Comparison of ENCODE assay signal across 8 cellular contexts in the genomic region with DNA sequence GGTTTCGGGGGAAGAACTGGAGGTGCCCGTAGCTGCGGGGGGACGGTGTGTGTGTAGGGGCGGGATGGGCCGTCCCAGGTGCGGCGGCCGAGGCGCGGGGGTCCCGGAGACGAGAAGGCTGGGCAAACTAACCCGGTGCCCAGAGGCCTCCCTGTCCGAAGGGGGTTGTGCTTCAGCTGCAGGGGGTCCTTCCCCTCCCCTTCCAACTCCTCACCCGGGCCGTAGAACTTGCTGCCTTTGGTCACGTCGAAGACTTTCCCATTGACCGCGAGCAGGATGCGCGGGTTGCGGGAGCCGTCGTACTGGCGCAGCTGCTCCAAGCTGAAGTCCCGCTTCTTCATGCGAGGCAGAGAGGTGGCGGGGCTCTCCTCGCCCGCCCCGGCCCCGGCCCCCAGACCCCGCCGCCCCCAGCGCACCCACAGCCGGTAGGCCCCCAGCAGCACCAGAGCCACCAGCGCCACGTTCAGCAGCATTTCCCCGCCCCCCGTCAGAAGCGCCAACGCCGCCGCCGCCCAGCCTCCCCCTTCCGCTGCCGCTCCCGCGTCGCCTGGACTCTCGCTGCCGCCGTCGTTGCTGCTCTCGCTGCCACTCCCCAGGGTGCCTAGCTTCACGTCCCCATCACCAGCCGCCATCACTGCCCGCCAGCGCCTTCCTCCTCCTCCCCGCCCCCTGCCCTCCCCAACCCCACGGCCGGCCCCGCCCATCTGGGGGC. TPM values are rescaled to one million over a fixed set of nuclear protein-coding genes. Genes with fewer than 3 reads are reported as not detected.
DNase-seq lines count a peak whose midpoint lies in the region; ATAC-seq and TF ChIP-seq lines count a peak whose summit lies in the region.

A gene with protein sequence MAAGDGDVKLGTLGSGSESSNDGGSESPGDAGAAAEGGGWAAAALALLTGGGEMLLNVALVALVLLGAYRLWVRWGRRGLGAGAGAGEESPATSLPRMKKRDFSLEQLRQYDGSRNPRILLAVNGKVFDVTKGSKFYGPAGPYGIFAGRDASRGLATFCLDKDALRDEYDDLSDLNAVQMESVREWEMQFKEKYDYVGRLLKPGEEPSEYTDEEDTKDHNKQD (minus strand): TSS at position 655 of the 712 bp plus-strand sequence. CDS start 23 bp downstream, at position 632.

- H3K4me3 ChIP-seq in AG04449 (ENCODE audit: low read depth, low read length) (peak within 1 kb of the TSS; percentile 79), mucosa of descending colon (peak within 1 kb of the TSS; percentile 83), transverse colon (peak within 1 kb of the TSS; percentile 67 to 98 (median 78))

- ATAC-seq in GM18505 (IDR thresholded peaks at IDR 0.05; ENCODE audit: unreplicated experiment): peak; percentile 10
- ATAC-seq in HG03175 (IDR thresholded peaks at IDR 0.05; ENCODE audit: unreplicated experiment): peak; percentile 2
- ATAC-seq in T-cell (replicated peaks in 1 of 4): no peak
- ATAC-seq in mucosa of descending colon: peak; percentile 2

- TF ChIP-seq POLR2A in GM18505 (IDR thresholded peaks at IDR 0.05; ENCODE audit: borderline replicate concordance, extremely low read depth, insufficient read depth, insufficient read length) (peak; percentile 6), transverse colon (IDR thresholded peaks at IDR 0.05) (peak; percentile 73)

- peak within 1 kb of the TSS; percentile 90 to 96 (median 92) for H3K27ac ChIP-seq in transverse colon

- intact Hi-C loops in mucosa of descending colon (cut with DNase I, micrococcal nuclease): no loop called here
- intact Hi-C loops in transverse colon (cut with DNase I; ENCODE audit: low total_unique reads): loop anchor here (10.0 kb wide), 1 partner anchor 267 kb away; no protein-coding TSS in a partner anchor

- H3K9me3 Mint-ChIP-seq in T-cell: no peaks in the 10 kb centered on the region

- 0 to 1% methylated on average over 2 to 26 of the region's 65 CpGs for WGBS in transverse colon (ENCODE audit: low coverage in 1 of 2), 2 donors

- H3K27me3 Mint-ChIP-seq in T-cell: no peaks in the 10 kb centered on the region

- POLR2A ChIA-PET in AG04449 (lab: Yijun Ruan, JAX): interaction anchor here (0.7 to 2.0 kb wide), 10 partner anchors 12 to 524 kb away, joined by 3 to 7 read pairs (median 5); a partner anchor contains a TSS
- POLR2A ChIA-PET in T-cell (lab: Charles Lee): interaction anchor here (0.9 to 1.0 kb wide), 3 partner anchors 525 to 807 kb away, joined by 3 to 4 read pairs (median 3); no protein-coding TSS in a partner anchor

- no peaks in the 10 kb centered on the region for H3K27me3 ChIP-seq in transverse colon

- DNase-seq in AG04449 (ENCODE audit: low read depth, low spot score): no peak
- peak in 4 of 34 experiments; percentile 3 to 5 (median 4) for DNase-seq in T-cell
- DNase-seq in mucosa of descending colon: peak in 2 of 3 donors; percentile 51 to 81
- DNase-seq in transverse colon: peak; percentile 53
- no peak for DNase-seq in NCI-H2196 treated with DMSO at 0.1 percent for 48 hours (lab: John Stamatoyannopoulos, UW; ENCODE audit: unreplicated experiment)

- TF ChIP-seq EP300 in transverse colon (IDR thresholded peaks at IDR 0.05; ENCODE audit: low read depth): no peak

- H3K36me3 ChIP-seq in mucosa of descending colon (ENCODE audit: low read depth) (peaks cover 5% of the 10 kb centered on the region), transverse colon (no peaks in the 10 kb centered on the region)

- peaks cover 10% of the 10 kb centered on the region for H3K36me3 Mint-ChIP-seq in T-cell

- TF ChIP-seq CTCF in AG04449 (IDR thresholded peaks at IDR 0.05; ENCODE audit: insufficient read depth, low read length, missing control alignments) (no peak), mucosa of descending colon (IDR thresholded peaks at IDR 0.05) (no peak), transverse colon (IDR thresholded peaks at IDR 0.05) (no peak)

- in situ Hi-C loops in endometrial microvascular endothelial cells (cut with HindIII; ENCODE audit: inconsistent ontology term, low pct_unique_long_range_greater_than_20kb, low sequenced_read_pairs) (no loop called here), transverse colon (cut with MboI; ENCODE audit: low pct_ligation_motif_present in 1 of 4, low pct_unique_long_range_greater_than_20kb in 1 of 4, low sequenced_read_pairs in 3 of 4) (loop anchor here in 2 of 4 donors (25.0 kb wide), 2 partner anchors 275 to 525 kb away; a partner anchor contains a TSS)

- peaks cover 22% of the 10 kb centered on the region for H3K4me1 ChIP-seq in mucosa of descending colon (ENCODE audit: low read depth)
- H3K4me1 ChIP-seq in transverse colon: peaks cover 6 to 48% (median 17%) of the 10 kb centered on the region in 4 donors

- H3K27ac Mint-ChIP-seq in T-cell: peak within 1 kb of the TSS; percentile 86 to 94

- H3K9me3 ChIP-seq in mucosa of descending colon (no peaks in the 10 kb centered on the region), transverse colon (no peaks in the 10 kb centered on the region)

- peak within 1 kb of the TSS; percentile 81 to 86 (median 86) for H3K4me3 Mint-ChIP-seq in T-cell

- CTCF ChIA-PET in AG04449 (lab: Yijun Ruan, JAX): interaction anchor here (0.9 to 1.7 kb wide), 6 partner anchors 9 to 230 kb away, joined by 3 to 6 read pairs (median 4); no protein-coding TSS in a partner anchor
- CTCF ChIA-PET in T-cell (lab: Charles Lee): interaction anchor here (0.9 to 1.0 kb wide), 2 partner anchors 167 to 534 kb away, joined by 3 to 5 read pairs; no protein-coding TSS in a partner anchor

- peaks cover 43 to 52% (median 45%) of the 10 kb centered on the region in 3 donors for H3K4me1 Mint-ChIP-seq in T-cell

RNA-seq across cellular contexts. Expression of the gene that starts here (rescaled TPM):
- total RNA-seq in T-cell (10 to 100 TPM; 29.5 to 64.2 (median 35.4) TPM), endometrial microvascular endothelial cells (ENCODE audit: inconsistent ontology term) (27.8 TPM), mucosa of descending colon (10 to 100 TPM; 75.3 to 91.5 (median 81.6) TPM), transverse colon (10 to 100 TPM; 19.9 to 49.1 (median 31.4) TPM)

Comparison
In these comparisons a context has a peak if more than half of its experiments do, and no peak if none do; other contexts are left out.
1. DNase-seq: peak in mucosa of descending colon (2 of 3) and transverse colon (single experiment); none in AG04449 (single experiment) and NCI-H2196 treated with DMSO at 0.1 percent for 48 hours (single experiment).
2. ATAC-seq: peak in GM18505 (single experiment), HG03175 (single experiment) and mucosa of descending colon (single experiment); none in T-cell (0 of 4).
3. Peak in every context shown above with its lines, with median percentiles within 50 percentile points of each other: H3K4me3 ChIP-seq.